ENCODE assay signal across 16 cellular contexts in the genomic region with DNA sequence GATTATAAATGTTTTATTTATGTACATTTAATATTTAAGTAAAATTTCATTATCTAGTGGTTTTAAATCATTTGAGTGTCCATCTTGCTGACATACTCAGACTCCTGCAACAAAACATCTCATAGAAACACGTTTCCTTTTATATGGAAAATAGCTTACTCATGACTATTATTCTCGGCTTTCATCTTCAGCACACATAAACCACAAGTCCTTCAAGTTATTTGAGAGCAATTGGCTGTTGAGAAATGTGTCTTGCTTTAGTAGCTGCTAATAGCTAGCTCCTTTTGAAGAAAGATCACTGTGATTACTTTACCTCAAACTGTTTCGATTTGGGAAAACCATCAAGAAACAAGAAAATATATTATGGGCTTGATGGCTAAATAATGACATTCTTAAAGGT.
A peak's percentile ranks its signal among the peaks of the same experiment; 100 is the strongest.
DNase-seq lines count a peak whose midpoint lies in the region; ATAC-seq, FAIRE-seq and TF ChIP-seq lines count a peak whose summit lies in the region.
"Had no signal": no experiment of that assay in that cellular context is flagged by ENCODE, and none has a peak within 500 bp of the region (broad histone marks: within the 10 kb centered on the region; RNA-seq: fewer than 3 reads in every experiment).

No MANE protein-coding gene starts in this region.

- FAIRE-seq in A549 (lab: Jason Lieb, UNC) = no peak
- FAIRE-seq: colon had no signal

- H3K79me2 ChIP-seq in HCT116 (ENCODE audit: insufficient read depth, low read length) = no peaks in the 10 kb centered on the region
- no peaks in the 10 kb centered on the region for H3K79me2 ChIP-seq in mesendoderm (ENCODE audit: control insufficient read depth, insufficient read depth, low read length)
- H3K79me2 ChIP-seq in neural progenitor cell (ENCODE audit: low read depth) = no peaks in the 10 kb centered on the region

- no peak overlapping the region for H3K56ac ChIP-seq in mesendoderm (ENCODE audit: low read length)

- BruUV-seq in HCT116 (replicated peaks; lab: Mats Ljungman, UMichigan) = no TSS peak

- H3K18ac ChIP-seq in mesendoderm (ENCODE audit: low read length) = no peak overlapping the region

- no peaks in the 10 kb centered on the region for H3K79me1 ChIP-seq in mesendoderm (ENCODE audit: low read length)

- TF ChIP-seq EP300 in A549 (IDR thresholded peaks at IDR 0.05) = no peak

- H3K36me3 ChIP-seq in HCT116 (ENCODE audit: control insufficient read depth in 1 of 2, insufficient read depth in 2 of 2, low read length in 2 of 2) = no peaks in the 10 kb centered on the region
- H3K36me3 ChIP-seq in mesendoderm (ENCODE audit: control insufficient read depth, insufficient read depth, low read length) = no peaks in the 10 kb centered on the region
- no peaks in the 10 kb centered on the region for H3K36me3 ChIP-seq in neural progenitor cell
- H3K36me3 ChIP-seq: tibial nerve had no signal

- no peaks in the 10 kb centered on the region for H4K20me1 ChIP-seq in HCT116 (ENCODE audit: insufficient read depth)
- H4K20me1 ChIP-seq in neural progenitor cell (ENCODE audit: low read depth) = no peaks in the 10 kb centered on the region

- H2AFZ ChIP-seq in HCT116 (ENCODE audit: low read depth, low read length, poor library complexity, severe bottlenecking) = no peak overlapping the region
- no peak overlapping the region for H2AFZ ChIP-seq in neural progenitor cell (replicated peaks)

- no peak overlapping the region for H3K27ac ChIP-seq in A549
- peak overlapping the region; percentile 13; the same call in 1 of the 2 replicates for H3K27ac ChIP-seq in HCT116 (ENCODE audit: low read depth, low read length)
- H3K27ac ChIP-seq in mesendoderm (ENCODE audit: low read depth, low read length) = no peak overlapping the region
- H3K27ac ChIP-seq in neural progenitor cell = no peak overlapping the region
- H3K27ac ChIP-seq: tibial nerve had no signal

- no peaks in the 10 kb centered on the region for H3K9me3 Mint-ChIP-seq in neural progenitor cell
- H3K9me3 Mint-ChIP-seq: natural killer cell treated with Interleukin-12 subunit alpha and Interleukin-12 subunit beta and Interleukin-15 and Interleukin-18, amount 100 ng/mL, for 72 hours had no signal

- no peak overlapping the region for H2BK5ac ChIP-seq in mesendoderm (ENCODE audit: low read length)

- no peak for DNase-seq in A549 (ENCODE audit: low read depth in 1 of 2, low spot score in 1 of 2)
- DNase-seq in HCT116 (ENCODE audit: low read depth, low spot score) = peak; percentile 32
- peak; percentile 56 for DNase-seq in SW480 (ENCODE audit: low spot score)
- peak; percentile 63 to 77 for DNase-seq in foreskin fibroblast
- no peak for DNase-seq in mesendoderm
- no peak for DNase-seq in NOMO-1 (lab: John Stamatoyannopoulos, UW; ENCODE audit: unreplicated experiment in 2 of 2)
- no peak for DNase-seq in Kasumi-1 (lab: John Stamatoyannopoulos, UW)
- DNase-seq in neural progenitor cell (ENCODE audit: low spot score) = no peak
- DNase-seq: activated CD8-positive, alpha-beta memory T cell treated with anti-CD3 and anti-CD28 coated beads for 24 hours; foreskin melanocyte; GDM1; kidney glomerular epithelial cell; T1000 had no signal

- no peak overlapping the region for H3K23ac ChIP-seq in mesendoderm (ENCODE audit: low read length)

- H3K27ac Mint-ChIP-seq in neural progenitor cell = no peak overlapping the region
- H3K27ac Mint-ChIP-seq: natural killer cell treated with Interleukin-12 subunit alpha and Interleukin-12 subunit beta and Interleukin-15 and Interleukin-18, amount 100 ng/mL, for 72 hours had no signal

- intact Hi-C loops in HCT116 (cut with micrococcal nuclease) = no loop called here

- H4K8ac ChIP-seq in mesendoderm (ENCODE audit: low read depth, low read length) = no peak overlapping the region

- H3K4me3 ChIP-seq in A549 (no peak overlapping the region), HCT116 (replicated peaks in 1 of 2; ENCODE audit: low read depth in 1 of 2, low read length in 2 of 2) (no peak overlapping the region), foreskin fibroblast (ENCODE audit: low read depth in 1 of 2, low read length in 2 of 2) (no peak overlapping the region), mesendoderm (ENCODE audit: low read length) (no peak overlapping the region), neural progenitor cell (no peak overlapping the region)
- H3K4me3 ChIP-seq: tibial nerve had no signal

- POLR2A ChIA-PET in A549 (lab: Yijun Ruan, JAX) = no interaction called here
- POLR2A ChIA-PET in HCT116 (lab: Charles Lee) = no interaction called here

- TF ChIP-seq POLR2A in A549 (IDR thresholded peaks at IDR 0.05; ENCODE audit: low read length) = no peak
- TF ChIP-seq POLR2A in HCT116 (IDR thresholded peaks at IDR 0.05; ENCODE audit: borderline replicate concordance, extremely low read depth, insufficient read depth, insufficient read length) = no peak

- H3K27me3 ChIP-seq in HCT116 (ENCODE audit: insufficient read depth, low read length) (no peaks in the 10 kb centered on the region), mesendoderm (ENCODE audit: insufficient read depth, low read length, poor library complexity) (no peaks in the 10 kb centered on the region), neural progenitor cell (no peaks in the 10 kb centered on the region)
- H3K27me3 ChIP-seq: tibial nerve had no signal

- TF ChIP-seq CTCF in A549 (IDR thresholded peaks at IDR 0.05) = no peak
- TF ChIP-seq CTCF in HCT116 (IDR thresholded peaks at IDR 0.05 in 2 of 3, conservative IDR thresholded peaks at IDR 0.05 in 1 of 3; ENCODE audit: borderline replicate concordance in 1 of 3, insufficient read depth in 1 of 3, low read depth in 2 of 3, low read length in 2 of 3) = no peak
- no peak for TF ChIP-seq CTCF in foreskin fibroblast (IDR thresholded peaks at IDR 0.05; ENCODE audit: low read depth, low read length)
- TF ChIP-seq CTCF in neural progenitor cell (IDR thresholded peaks at IDR 0.05) = no peak

- H3K4me2 ChIP-seq in A549 (no peak overlapping the region), HCT116 (ENCODE audit: low read length) (peak overlapping the region; percentile 34), mesendoderm (ENCODE audit: low read length) (no peak overlapping the region), neural progenitor cell (no peak overlapping the region)

- ATAC-seq in A549 (no peak), HCT116 (peak; percentile 66)
- ATAC-seq: natural killer cell treated with Interleukin-12 subunit alpha and Interleukin-12 subunit beta and Interleukin-15 and Interleukin-18, amount 100 ng/mL, for 72 hours had no signal

- RAD21 ChIA-PET in HCT116 (lab: Charles Lee; ENCODE audit: low non-redundant PET in 1 of 2, low total read pairs in 2 of 2, uncharacterized antibody in 2 of 2, unreplicated experiment in 2 of 2) = no interaction called here

- H3K36me3 Mint-ChIP-seq in neural progenitor cell = no peaks in the 10 kb centered on the region
- H3K36me3 Mint-ChIP-seq: natural killer cell treated with Interleukin-12 subunit alpha and Interleukin-12 subunit beta and Interleukin-15 and Interleukin-18, amount 100 ng/mL, for 72 hours had no signal

- H2BK15ac ChIP-seq in mesendoderm (replicated peaks; ENCODE audit: low read depth) = no peak overlapping the region

- H3K9me2 ChIP-seq in HCT116 (ENCODE audit: insufficient read depth) = no peaks in the 10 kb centered on the region

- no peaks in the 10 kb centered on the region for H3F3A ChIP-seq in neural progenitor cell (ENCODE audit: low read depth)

- H4K5ac ChIP-seq in mesendoderm (ENCODE audit: low read length) = no peak overlapping the region

- H3K4me1 ChIP-seq in A549 (no peaks in the 10 kb centered on the region), HCT116 (ENCODE audit: control insufficient read depth in 1 of 2, insufficient read depth in 2 of 2, low read length in 2 of 2) (peaks cover 9 to 24% of the 10 kb centered on the region in 2 experiments), mesendoderm (ENCODE audit: control insufficient read depth, low read depth, low read length) (no peaks in the 10 kb centered on the region), neural progenitor cell (no peaks in the 10 kb centered on the region)
- H3K4me1 ChIP-seq: tibial nerve had no signal

- H3K4me1 Mint-ChIP-seq in neural progenitor cell = peaks cover 4% of the 10 kb centered on the region

- 6% methylated on average over 3 of the region's 3 CpGs for WGBS in A549 (ENCODE audit: missing lambda C conversion rate)
- WGBS in mesendoderm (ENCODE audit: extremely low coverage, insufficient coverage, low lambda C conversion rate) = no CpG with 5 or more reads among the region's 3 CpGs

- H2AK5ac ChIP-seq in mesendoderm (ENCODE audit: low read length) = no peak overlapping the region

- no peak overlapping the region for H3K4me3 Mint-ChIP-seq in neural progenitor cell
- H3K4me3 Mint-ChIP-seq: natural killer cell treated with Interleukin-12 subunit alpha and Interleukin-12 subunit beta and Interleukin-15 and Interleukin-18, amount 100 ng/mL, for 72 hours had no signal

- no peak for TF ChIP-seq RAD21 in A549 (conservative IDR thresholded peaks at IDR 0.05 in 1 of 2, IDR thresholded peaks at IDR 0.05 in 1 of 2)
- no peak for TF ChIP-seq RAD21 in HCT116 (IDR thresholded peaks at IDR 0.05; ENCODE audit: low read depth)

- no peak overlapping the region for H3K4ac ChIP-seq in mesendoderm (ENCODE audit: low read depth, low read length)

- no peak overlapping the region for H3K9ac ChIP-seq in HCT116 (ENCODE audit: low read length)
- H3K9ac ChIP-seq in mesendoderm (ENCODE audit: low read length) = no peak overlapping the region
- no peak overlapping the region for H3K9ac ChIP-seq in neural progenitor cell

- CTCF ChIA-PET in A549 (lab: Yijun Ruan, JAX) = no interaction called here
- CTCF ChIA-PET in HCT116 (lab: Charles Lee) = no interaction called here

- H3K27me3 Mint-ChIP-seq in neural progenitor cell (ENCODE audit: insufficient read depth, low read depth) = no peaks in the 10 kb centered on the region
- H3K27me3 Mint-ChIP-seq: natural killer cell treated with Interleukin-12 subunit alpha and Interleukin-12 subunit beta and Interleukin-15 and Interleukin-18, amount 100 ng/mL, for 72 hours had no signal

- H3K9me3 ChIP-seq in A549 (no peaks in the 10 kb centered on the region), HCT116 (ENCODE audit: control insufficient read depth in 1 of 2, insufficient read depth in 1 of 2, low read depth in 1 of 2, low read length in 2 of 2) (no peaks in the 10 kb centered on the region), neural progenitor cell (ENCODE audit: low read depth) (no peaks in the 10 kb centered on the region)
- H3K9me3 ChIP-seq: tibial nerve had no signal

- no peak overlapping the region for H2BK120ac ChIP-seq in mesendoderm (ENCODE audit: low read depth, low read length)

TF ChIP-seq in A549, 52 proteins besides CTCF, POLR2A, EP300 and RAD21:
- TF ChIP-seq SREBF2 (IDR thresholded peaks at IDR 0.05) (no peak), MAFK (IDR thresholded peaks at IDR 0.05; ENCODE audit: partially characterized antibody) (peak; percentile 27)

TF ChIP-seq in HCT116, 20 proteins besides CTCF, POLR2A, EP300 and RAD21 (continues in another document):
- TF ChIP-seq TCF7L2 (IDR thresholded peaks at IDR 0.05; ENCODE audit: borderline replicate concordance, extremely low read depth, insufficient read depth, insufficient read length) (peak; percentile 47), ZNF274 (IDR thresholded peaks at IDR 0.05; ENCODE audit: low read depth, low read length) (no peak), SP1 (IDR thresholded peaks at IDR 0.05; ENCODE audit: low read depth) (peak; percentile 20; the same call in 1 of the 2 replicates)

Comparison
In these comparisons a context has a peak if more than half of its experiments do, and no peak if none do; other contexts are left out.
1. DNase-seq: peak in HCT116 (single experiment), SW480 (single experiment) and foreskin fibroblast (2 of 2); none in A549 (0 of 2), mesendoderm (single experiment), NOMO-1 (0 of 2), Kasumi-1 (0 of 2) and neural progenitor cell (single experiment).